21 cellular contexts compared by ENCODE assay signal in genomic region chrX:2342281-2342688, GRCh38.
DNase-seq lines count a peak whose midpoint lies in the region; ATAC-seq and TF ChIP-seq lines count a peak whose summit lies in the region.
"Had no signal": no experiment of that assay in that cellular context is flagged by ENCODE, and none has a peak within 500 bp of the region (broad histone marks: within the 10 kb centered on the region; RNA-seq: fewer than 3 reads in every experiment).

No MANE protein-coding gene starts in this region.

- no peak for TF ChIP-seq POLR2A in IMR-90 (IDR thresholded peaks at IDR 0.05; ENCODE audit: low read depth, low read length)
- TF ChIP-seq POLR2A in gastrocnemius medialis (IDR thresholded peaks at IDR 0.05), result peak; percentile 67 to 79

- dilution Hi-C loops in IMR-90 (cut with HindIII; ENCODE audit: low sequenced_read_pairs, unreplicated experiment), result no loop called here

- H3K18ac ChIP-seq in IMR-90 (ENCODE audit: low read depth, low read length), result peak overlapping the region; percentile 56

- H2AK9ac ChIP-seq in IMR-90 (replicated peaks; ENCODE audit: low read depth, low read length, poor library complexity), result peak overlapping the region; percentile 82

- peak overlapping the region; percentile 87 for H2AK5ac ChIP-seq in IMR-90 (ENCODE audit: low read depth, low read length)

- peak overlapping the region; percentile 94 for H2BK20ac ChIP-seq in IMR-90 (ENCODE audit: low read depth, low read length)

- ATAC-seq in IMR-90 (ENCODE audit: low read depth), result no peak
- ATAC-seq in gastrocnemius medialis, result peak; percentile 94 to 96
- ATAC-seq: natural killer cell treated with Interleukin-12 subunit alpha and Interleukin-12 subunit beta and Interleukin-15 and Interleukin-18, amount 100 ng/mL, for 72 hours; stimulated activated naive CD8-positive, alpha-beta T cell treated with anti-CD3 and anti-CD28 coated beads, Interleukin-15, amount 100 ng/mL, for 72 hours had no signal

- H2BK5ac ChIP-seq in IMR-90 (ENCODE audit: low read depth, low read length, poor library complexity, severe bottlenecking), result peak overlapping the region; percentile 77

- peak overlapping the region; percentile 76; the same call in 1 of the 2 replicates for H3K23ac ChIP-seq in IMR-90 (ENCODE audit: low read depth, low read length)

- no TSS peak for BruUV-seq in IMR-90 (replicated peaks; lab: Mats Ljungman, UMichigan)

- H3K9ac ChIP-seq in IMR-90 (ENCODE audit: low read depth, low read length), result no peak overlapping the region

- H3K9me1 ChIP-seq in IMR-90 (ENCODE audit: insufficient read depth, low read length), result peaks cover 11% of the 10 kb centered on the region

- no peaks in the 10 kb centered on the region for H3K9me3 ChIP-seq in IMR-90 (ENCODE audit: control insufficient read depth, insufficient read depth, low read length)
- H3K9me3 ChIP-seq in right atrium auricular region, result no peaks in the 10 kb centered on the region
- H3K9me3 ChIP-seq in gastrocnemius medialis, result no peaks in the 10 kb centered on the region

- TF ChIP-seq CTCF in IMR-90 (conservative IDR thresholded peaks at IDR 0.05; ENCODE audit: low read depth, low read length) (no peak), choroid plexus epithelial cell (conservative IDR thresholded peaks at IDR 0.05; ENCODE audit: low read depth, low read length) (no peak), right atrium auricular region (IDR thresholded peaks at IDR 0.05) (no peak), gastrocnemius medialis (IDR thresholded peaks at IDR 0.05 in 4 of 5, conservative IDR thresholded peaks at IDR 0.05 in 1 of 5) (peak in 1 of 5 experiments; percentile 33), GM10248 (IDR thresholded peaks at IDR 0.05; ENCODE audit: control extremely low read depth, extremely low read depth, low read depth, missing control alignments) (no peak)

- H3K36me3 ChIP-seq in IMR-90 (ENCODE audit: control insufficient read depth, insufficient read depth, low read length) (peaks cover 7% of the 10 kb centered on the region), right atrium auricular region (no peaks in the 10 kb centered on the region), gastrocnemius medialis (peaks cover 0 to 3% of the 10 kb centered on the region in 2 donors)

- peak overlapping the region; percentile 92 for H4K91ac ChIP-seq in IMR-90 (ENCODE audit: insufficient read depth, low read depth, low read length)

- H3K14ac ChIP-seq in IMR-90 (replicated peaks; ENCODE audit: low read depth, low read length), result peak overlapping the region; percentile 89

- H3K4me3 ChIP-seq in IMR-90 (ENCODE audit: insufficient read depth, low read depth, low read length) (no peak overlapping the region), choroid plexus epithelial cell (ENCODE audit: low read depth, low read length) (no peak overlapping the region), right atrium auricular region (no peak overlapping the region), gastrocnemius medialis (no peak overlapping the region)
- H3K4me3 ChIP-seq: spleen had no signal

- peak overlapping the region; percentile 10; the same call in 1 of the 2 replicates for H3K56ac ChIP-seq in IMR-90 (ENCODE audit: extremely low read depth, insufficient read depth, low read length)

- peaks cover 17 to 33% of the 10 kb centered on the region in 2 experiments; a peak in 3 of 4 replicates for H3K79me1 ChIP-seq in IMR-90 (ENCODE audit: low read depth in 1 of 2, low read length in 2 of 2)

- no peak overlapping the region for H3K4me2 ChIP-seq in IMR-90 (ENCODE audit: low read depth, low read length)

- intact Hi-C loops in IMR-90 (cut with micrococcal nuclease), result no loop called here
- intact Hi-C loops in gastrocnemius medialis (cut with DNase I; ENCODE audit: low total_unique reads), result loop anchor here (1.0 to 5.0 kb wide), 2 partner anchors 21 to 60 kb away; no protein-coding TSS in a partner anchor

- H3K27me3 ChIP-seq in IMR-90 (ENCODE audit: control insufficient read depth, insufficient read depth, low read length) (no peaks in the 10 kb centered on the region), right atrium auricular region (no peaks in the 10 kb centered on the region), gastrocnemius medialis (no peaks in the 10 kb centered on the region)
- H3K27me3 ChIP-seq: spleen had no signal

- peak overlapping the region; percentile 85; the same call in 2 of the 3 replicates for H2BK15ac ChIP-seq in IMR-90 (ENCODE audit: low read depth, low read length)

- POLR2A ChIA-PET in IMR-90 (lab: Charles Lee; ENCODE audit: unreplicated experiment) (no interaction called here), GM10248 (lab: Yijun Ruan, JAX) (no interaction called here)

- H4K5ac ChIP-seq in IMR-90 (ENCODE audit: low read depth, low read length), result peak overlapping the region; percentile 51

- 96% methylated on average over 5 of the region's 9 CpGs; no CpG with 5 or more reads in 1 of the 2 experiments for WGBS in IMR-90 (ENCODE audit: extremely low coverage in 2 of 2, insufficient read length in 1 of 2), 2 experiments

- H3K4me1 ChIP-seq in IMR-90 (ENCODE audit: control insufficient read depth, insufficient read depth, low read length) (peaks cover 10% of the 10 kb centered on the region), right atrium auricular region (peaks cover 0 to 11% of the 10 kb centered on the region in 2 donors), gastrocnemius medialis (peaks cover 14 to 16% of the 10 kb centered on the region in 2 donors)

- H2AFZ ChIP-seq in IMR-90 (replicated peaks; ENCODE audit: low read length, poor library complexity), result no peak overlapping the region

- no peak for TF ChIP-seq RAD21 in IMR-90 (IDR thresholded peaks at IDR 0.05; ENCODE audit: low read length)

- CTCF ChIA-PET in IMR-90 (lab: Yijun Ruan, JAX), result no interaction called here
- CTCF ChIA-PET in GM10248 (lab: Yijun Ruan, JAX), result no interaction called here

- H3K4ac ChIP-seq in IMR-90 (ENCODE audit: low read depth, low read length), result peak overlapping the region; percentile 97

- H4K20me1 ChIP-seq in IMR-90 (ENCODE audit: insufficient read depth, low read length), result peaks cover 8% of the 10 kb centered on the region; the same call in 1 of the 2 replicates

- DNase-seq in IMR-90 (no peak), choroid plexus epithelial cell (ENCODE audit: low read depth) (peak; percentile 40), right atrium auricular region (ENCODE audit: low spot score) (peak; percentile 73), gastrocnemius medialis (peak; percentile 94 to 97), NK-92 (lab: John Stamatoyannopoulos, UW; ENCODE audit: unreplicated experiment) (no peak), anterior cingulate cortex (lab: John Stamatoyannopoulos, UW) (no peak), GM10248 (ENCODE audit: extremely low spot score) (no peak), AG20443 (ENCODE audit: low spot score) (no peak)
- DNase-seq: activated CD4-positive, CD25-positive, alpha-beta regulatory T cell treated with anti-CD3 and anti-CD28 coated beads, Interleukin-2, amount 50 U/mL, for 72 hours; activated naive CD4-positive, alpha-beta T cell treated with anti-CD3 and anti-CD28 coated beads for 36 hours; activated T-cell treated with anti-CD3 and anti-CD28 coated beads, Interleukin-2, amount 50 U/mL, for 48 hours; CD8-positive, alpha-beta memory T cell; hypothalamus; mesendoderm; NCI-H1105 treated with DMSO at 0.1 percent for 48 hours; NCI-H2081; NK-92 treated with Interleukin-12 subunit alpha and Interleukin-12 subunit beta, amount 100 ng/mL, for 24 hours; spleen; stimulated activated CD4-positive, alpha-beta T cell treated with anti-CD3 and anti-CD28 coated beads, Interleukin-4, amount 100 ng/mL, for 4 hours; stimulated activated naive CD8-positive, alpha-beta T cell treated with anti-CD3 and anti-CD28 coated beads, Interleukin-15, amount 100 ng/mL, for 72 hours had no signal

- peak overlapping the region; percentile 77; the same call in 1 of the 2 replicates for H3K27ac ChIP-seq in IMR-90 (ENCODE audit: insufficient read depth, low read length)
- peak overlapping the region; percentile 85 to 94 for H3K27ac ChIP-seq in right atrium auricular region
- H3K27ac ChIP-seq in gastrocnemius medialis, result peak overlapping the region; percentile 82 to 92 (median 88)
- H3K27ac ChIP-seq: spleen had no signal

- in situ Hi-C loops in IMR-90 (cut with MboI; ENCODE audit: low sequenced_read_pairs), result no loop called here
- in situ Hi-C loops in gastrocnemius medialis (cut with MboI; ENCODE audit: low sequenced_read_pairs in 4 of 4), result loop anchor here in 1 of 4 donors (25.0 kb wide), 2 partner anchors 270 to 1355 kb away; no protein-coding TSS in a partner anchor

- peak overlapping the region; percentile 10 to 39; a peak in 1 of 4 replicates for H4K8ac ChIP-seq in IMR-90 (ENCODE audit: low read depth in 2 of 2, low read length in 2 of 2)

- peak overlapping the region; percentile 95 for H2BK120ac ChIP-seq in IMR-90 (ENCODE audit: low read depth, low read length)

TF ChIP-seq in IMR-90, 13 proteins besides CTCF, POLR2A, EP300 and RAD21:
- TF ChIP-seq MXI1 (IDR thresholded peaks at IDR 0.05; ENCODE audit: borderline replicate concordance, low read depth, low read length) (no peak), MAFK (IDR thresholded peaks at IDR 0.05; ENCODE audit: low read depth, low read length) (no peak)

Comparison
In these comparisons a context has a peak if more than half of its experiments do, and no peak if none do; other contexts are left out.
1. DNase-seq: peak in choroid plexus epithelial cell (single experiment), right atrium auricular region (single experiment) and gastrocnemius medialis (2 of 2); none in IMR-90 (single experiment), NK-92 (single experiment), anterior cingulate cortex (0 of 58), GM10248 (single experiment) and AG20443 (single experiment).
2. Peak in every context shown above with its lines, with median percentiles within 50 percentile points of each other: H3K27ac ChIP-seq.